In the genomic region with DNA sequence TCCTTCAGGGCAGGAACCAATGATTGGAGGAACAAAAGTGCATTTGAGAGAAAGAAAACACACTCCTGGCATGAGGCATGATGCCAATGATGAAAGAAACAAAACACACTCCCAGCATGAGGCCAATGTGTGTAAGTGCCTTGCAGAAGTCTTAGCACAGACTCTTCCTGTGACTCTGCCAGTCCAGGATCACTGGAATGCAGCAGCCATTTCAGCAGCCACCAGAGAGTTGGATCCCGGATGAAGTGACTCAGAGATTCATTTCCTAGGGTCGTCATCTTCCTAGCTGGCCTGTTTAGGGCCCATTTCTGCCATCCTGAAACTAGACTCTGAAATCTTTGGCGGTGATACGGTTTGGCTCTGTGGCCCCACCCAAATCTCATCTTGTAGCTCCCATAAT, we compare ENCODE assay signal across 2 cellular contexts.
TF ChIP-seq lines count a peak whose summit lies in the region.

No MANE protein-coding gene starts in this region.

TF ChIP-seq in GM23338, 12 proteins besides CTCF, POLR2A, EP300 and RAD21:
- TF ChIP-seq POLR2AphosphoS5 (IDR thresholded peaks at IDR 0.05; ENCODE audit: low read depth) = no peak
- TF ChIP-seq EZH2phosphoT487 (IDR thresholded peaks at IDR 0.05; ENCODE audit: unreplicated experiment) = no peak
TF ChIP-seq in GM23338: peak in this region for 0.

TF ChIP-seq in WTC11, 78 proteins besides CTCF, POLR2A, EP300 and RAD21:
- TF ChIP-seq, protein P1, sequence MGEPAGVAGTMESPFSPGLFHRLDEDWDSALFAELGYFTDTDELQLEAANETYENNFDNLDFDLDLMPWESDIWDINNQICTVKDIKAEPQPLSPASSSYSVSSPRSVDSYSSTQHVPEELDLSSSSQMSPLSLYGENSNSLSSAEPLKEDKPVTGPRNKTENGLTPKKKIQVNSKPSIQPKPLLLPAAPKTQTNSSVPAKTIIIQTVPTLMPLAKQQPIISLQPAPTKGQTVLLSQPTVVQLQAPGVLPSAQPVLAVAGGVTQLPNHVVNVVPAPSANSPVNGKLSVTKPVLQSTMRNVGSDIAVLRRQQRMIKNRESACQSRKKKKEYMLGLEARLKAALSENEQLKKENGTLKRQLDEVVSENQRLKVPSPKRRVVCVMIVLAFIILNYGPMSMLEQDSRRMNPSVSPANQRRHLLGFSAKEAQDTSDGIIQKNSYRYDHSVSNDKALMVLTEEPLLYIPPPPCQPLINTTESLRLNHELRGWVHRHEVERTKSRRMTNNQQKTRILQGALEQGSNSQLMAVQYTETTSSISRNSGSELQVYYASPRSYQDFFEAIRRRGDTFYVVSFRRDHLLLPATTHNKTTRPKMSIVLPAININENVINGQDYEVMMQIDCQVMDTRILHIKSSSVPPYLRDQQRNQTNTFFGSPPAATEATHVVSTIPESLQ (CRISPR knock-in tag; IDR thresholded peaks at IDR 0.05) = no peak
- TF ChIP-seq, protein P2, sequence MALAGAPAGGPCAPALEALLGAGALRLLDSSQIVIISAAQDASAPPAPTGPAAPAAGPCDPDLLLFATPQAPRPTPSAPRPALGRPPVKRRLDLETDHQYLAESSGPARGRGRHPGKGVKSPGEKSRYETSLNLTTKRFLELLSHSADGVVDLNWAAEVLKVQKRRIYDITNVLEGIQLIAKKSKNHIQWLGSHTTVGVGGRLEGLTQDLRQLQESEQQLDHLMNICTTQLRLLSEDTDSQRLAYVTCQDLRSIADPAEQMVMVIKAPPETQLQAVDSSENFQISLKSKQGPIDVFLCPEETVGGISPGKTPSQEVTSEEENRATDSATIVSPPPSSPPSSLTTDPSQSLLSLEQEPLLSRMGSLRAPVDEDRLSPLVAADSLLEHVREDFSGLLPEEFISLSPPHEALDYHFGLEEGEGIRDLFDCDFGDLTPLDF (CRISPR knock-in tag; IDR thresholded peaks at IDR 0.05) = no peak
- TF ChIP-seq CREM (CRISPR knock-in tag; IDR thresholded peaks at IDR 0.05) = no peak
- TF ChIP-seq, protein P3, sequence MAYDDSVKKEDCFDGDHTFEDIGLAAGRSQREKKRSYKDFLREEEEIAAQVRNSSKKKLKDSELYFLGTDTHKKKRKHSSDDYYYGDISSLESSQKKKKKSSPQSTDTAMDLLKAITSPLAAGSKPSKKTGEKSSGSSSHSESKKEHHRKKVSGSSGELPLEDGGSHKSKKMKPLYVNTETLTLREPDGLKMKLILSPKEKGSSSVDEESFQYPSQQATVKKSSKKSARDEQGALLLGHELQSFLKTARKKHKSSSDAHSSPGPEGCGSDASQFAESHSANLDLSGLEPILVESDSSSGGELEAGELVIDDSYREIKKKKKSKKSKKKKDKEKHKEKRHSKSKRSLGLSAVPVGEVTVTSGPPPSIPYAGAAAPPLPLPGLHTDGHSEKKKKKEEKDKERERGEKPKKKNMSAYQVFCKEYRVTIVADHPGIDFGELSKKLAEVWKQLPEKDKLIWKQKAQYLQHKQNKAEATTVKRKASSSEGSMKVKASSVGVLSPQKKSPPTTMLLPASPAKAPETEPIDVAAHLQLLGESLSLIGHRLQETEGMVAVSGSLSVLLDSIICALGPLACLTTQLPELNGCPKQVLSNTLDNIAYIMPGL (CRISPR knock-in tag; IDR thresholded peaks at IDR 0.05) = no peak
- no peak for TF ChIP-seq ZNF138 (CRISPR knock-in tag; conservative IDR thresholded peaks at IDR 0.05)
- TF ChIP-seq ZNF532 (CRISPR knock-in tag; IDR thresholded peaks at IDR 0.05; ENCODE audit: borderline replicate concordance) = no peak
